8 cellular contexts compared by ENCODE assay signal in genomic region chr19:19259741-19260140, GRCh38. TPM values are rescaled to one million over a fixed set of nuclear protein-coding genes. Genes with fewer than 3 reads are reported as not detected.
A peak's percentile ranks its signal among the peaks of the same experiment; 100 is the strongest.
DNase-seq lines count a peak whose midpoint lies in the region; ATAC-seq, FAIRE-seq and TF ChIP-seq lines count a peak whose summit lies in the region.

No MANE protein-coding gene starts in this region.

- in situ Hi-C loops in GM13976 (cut with MboI; ENCODE audit: low sequenced_read_pairs, unreplicated experiment), result no loop called here

- H3K36me3 ChIP-seq in NT2/D1 (ENCODE audit: insufficient read depth, insufficient read length, low read length), result peaks cover 14% of the 10 kb centered on the region

- H3K36me3 Mint-ChIP-seq in activated T-cell treated with anti-CD3 and anti-CD28 coated beads, Interleukin-2, amount 50 U/mL, for 24 hours (ENCODE audit: low read depth), result no peaks in the 10 kb centered on the region

- no peaks in the 10 kb centered on the region for H3K9me3 ChIP-seq in NT2/D1 (ENCODE audit: insufficient read depth, low read length)

- H3K4me3 Mint-ChIP-seq in activated T-cell treated with anti-CD3 and anti-CD28 coated beads, Interleukin-2, amount 50 U/mL, for 24 hours, result no peak overlapping the region

- peaks cover 10% of the 10 kb centered on the region for H3K4me1 Mint-ChIP-seq in activated T-cell treated with anti-CD3 and anti-CD28 coated beads, Interleukin-2, amount 50 U/mL, for 24 hours (ENCODE audit: low read depth)

- peak; percentile 50 for DNase-seq in A172 (ENCODE audit: low spot score)
- DNase-seq in H54 (ENCODE audit: insufficient read length, low spot score), result peak; percentile 91
- DNase-seq in NT2/D1 (ENCODE audit: low read depth, low spot score), result peak; percentile 52
- DNase-seq in fibroblast of mammary gland (ENCODE audit: low read depth), result peak; percentile 43
- DNase-seq in activated T-cell treated with anti-CD3 and anti-CD28 coated beads, Interleukin-2, amount 50 U/mL, for 24 hours, result no peak
- DNase-seq in GM13976 (ENCODE audit: low spot score), result no peak
- no peak for DNase-seq in activated CD4-positive, alpha-beta T cell treated with anti-CD3 and anti-CD28 coated beads for 1 hour

- no peak overlapping the region for H3K9ac ChIP-seq in NT2/D1 (ENCODE audit: insufficient read length, low read depth)

- peaks cover 72% of the 10 kb centered on the region for H3K27me3 Mint-ChIP-seq in activated T-cell treated with anti-CD3 and anti-CD28 coated beads, Interleukin-2, amount 50 U/mL, for 24 hours

- no peak for FAIRE-seq in H54 (lab: Jason Lieb, UNC)

- H3K4me3 ChIP-seq in NT2/D1 (ENCODE audit: insufficient read length, low read depth) (no peak overlapping the region), fibroblast of mammary gland (ENCODE audit: control insufficient read depth, low read depth, low read length) (no peak overlapping the region)

- peaks cover 11% of the 10 kb centered on the region for H3K4me1 ChIP-seq in NT2/D1 (ENCODE audit: insufficient read depth, insufficient read length)

- peaks cover 17% of the 10 kb centered on the region for H3K27me3 ChIP-seq in NT2/D1 (ENCODE audit: insufficient read depth, insufficient read length)

- no peak overlapping the region for H3K27ac Mint-ChIP-seq in activated T-cell treated with anti-CD3 and anti-CD28 coated beads, Interleukin-2, amount 50 U/mL, for 24 hours

- TF ChIP-seq POLR2A in H54 (IDR thresholded peaks at IDR 0.05; ENCODE audit: low read depth, low read length), result no peak

- TF ChIP-seq CTCF in fibroblast of mammary gland (conservative IDR thresholded peaks at IDR 0.05; ENCODE audit: control insufficient read depth, insufficient read depth, low read depth, low read length), result no peak
- no peak for TF ChIP-seq CTCF in GM13976 (IDR thresholded peaks at IDR 0.05; ENCODE audit: borderline replicate concordance, control extremely low read depth, extremely low read depth, insufficient read depth, missing control alignments)

- H3K9me3 Mint-ChIP-seq in activated T-cell treated with anti-CD3 and anti-CD28 coated beads, Interleukin-2, amount 50 U/mL, for 24 hours, result no peaks in the 10 kb centered on the region

- no peak for ATAC-seq in GM18511 (IDR thresholded peaks at IDR 0.05; ENCODE audit: unreplicated experiment)

RNA-seq across cellular contexts. Expression of gene TM6SF2, which starts 13.4 kb away (rescaled TPM):
- total RNA-seq in A172 (2014; rRNA removed; shearing (Covaris generic)), result not detected in 2 replicates

RNA-seq across cellular contexts. Expression of gene NCAN, which starts 48.0 kb away (rescaled TPM):
- total RNA-seq in A172 (2014; rRNA removed; shearing (Covaris generic)), result not detected in 2 replicates

RNA-seq across cellular contexts. Expression of gene NR2C2AP, which starts 56.5 kb away (rescaled TPM):
- 30.3 and 30.6 TPM in 2 replicates for total RNA-seq in A172 (2014; rRNA removed; shearing (Covaris generic))

Comparison
In these comparisons a context has a peak if more than half of its experiments do, and no peak if none do; other contexts are left out.
1. DNase-seq: peak in A172 (single experiment), H54 (single experiment), NT2/D1 (single experiment) and fibroblast of mammary gland (single experiment); none in activated T-cell treated with anti-CD3 and anti-CD28 coated beads, Interleukin-2, amount 50 U/mL, for 24 hours (single experiment), GM13976 (single experiment) and activated CD4-positive, alpha-beta T cell treated with anti-CD3 and anti-CD28 coated beads for 1 hour (single experiment).